In the genomic region with DNA sequence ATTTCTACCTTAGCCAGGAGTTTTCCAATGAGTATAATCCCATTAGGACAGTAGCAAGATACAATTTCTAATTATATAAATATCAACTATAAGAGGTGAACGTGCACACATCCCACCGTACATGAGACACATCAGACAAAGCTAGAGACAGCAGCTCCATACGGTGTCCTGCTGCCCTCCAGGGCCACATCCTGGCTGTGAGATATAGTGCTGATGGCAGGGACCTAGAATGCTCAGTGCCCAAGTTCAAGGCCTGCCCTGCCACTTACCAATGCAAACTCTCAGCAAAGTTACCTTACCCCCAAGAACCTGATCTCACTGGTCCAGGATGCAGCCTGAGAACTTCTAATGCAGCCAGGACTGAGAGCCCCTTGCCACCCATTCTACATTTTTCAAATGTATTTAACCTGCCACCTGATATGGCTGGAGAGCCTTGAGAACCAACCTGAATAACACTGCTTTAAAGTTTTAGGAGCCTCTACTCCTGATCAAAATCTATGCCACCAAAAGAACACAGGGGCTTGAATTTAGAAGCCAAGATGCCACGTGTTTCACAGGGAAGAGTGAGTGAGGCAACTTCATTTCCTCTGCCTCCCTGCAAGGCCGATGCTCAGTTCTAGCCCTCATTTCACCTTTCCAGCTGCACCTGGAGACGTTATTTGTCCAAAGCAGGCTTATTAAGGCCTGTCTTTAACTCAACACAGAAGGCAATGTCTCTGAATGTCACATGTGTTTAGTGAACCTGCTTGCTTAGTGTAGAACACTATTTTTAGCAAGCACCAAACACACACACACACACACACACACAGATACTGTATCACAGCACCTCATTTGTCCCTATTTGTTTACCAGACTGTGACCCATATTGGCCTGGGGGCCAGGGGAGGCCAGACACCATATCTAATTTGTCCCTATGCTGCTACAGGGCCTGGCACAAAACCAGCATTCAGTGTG, we compare ENCODE assay signal across 1 cellular context.
TF ChIP-seq lines count a peak whose summit lies in the region.

No MANE protein-coding gene starts in this region.

TF ChIP-seq in HepG2, 621 proteins besides CTCF, POLR2A, EP300 and RAD21:
- TF ChIP-seq GLI4 (CRISPR knock-in tag; IDR thresholded peaks at IDR 0.05; ENCODE audit: borderline replicate concordance) = no peak
- TF ChIP-seq NCOR1 (IDR thresholded peaks at IDR 0.05; ENCODE audit: borderline replicate concordance, low read length) = no peak
- TF ChIP-seq SP4 (CRISPR knock-in tag; IDR thresholded peaks at IDR 0.05) = peak; percentile 50; the same call in 1 of the 2 replicates
- TF ChIP-seq ZBTB4 (CRISPR knock-in tag; IDR thresholded peaks at IDR 0.05; ENCODE audit: borderline replicate concordance) = 0 out of 2 replicates have a peak, but pooled peaks have one; percentile 28
TF ChIP-seq in HepG2: peak in this region for 2.
